Comparison of ENCODE assay signal across 20 cellular contexts in genomic region chr2:190435031-190435677, GRCh38. TPM values are rescaled to one million over a fixed set of nuclear protein-coding genes. Genes with fewer than 3 reads are reported as not detected.
DNase-seq lines count a peak whose midpoint lies in the region; ATAC-seq and FAIRE-seq lines count a peak whose summit lies in the region.
"Had no signal": no experiment of that assay in that cellular context is flagged by ENCODE, and none has a peak within 500 bp of the region (broad histone marks: within the 10 kb centered on the region; RNA-seq: fewer than 3 reads in every experiment).

No MANE protein-coding gene starts in this region.

- no peaks in the 10 kb centered on the region for H3K27me3 ChIP-seq in naive thymus-derived CD4-positive, alpha-beta T cell (ENCODE audit: control insufficient read depth in 2 of 2, insufficient read depth in 2 of 2, low read length in 2 of 2)
- H3K27me3 ChIP-seq in small intestine (ENCODE audit: control insufficient read depth in 2 of 2, insufficient read depth in 2 of 2, low read length in 2 of 2), result no peaks in the 10 kb centered on the region
- H3K27me3 ChIP-seq: hepatocyte, SJCRH30, upper lobe of left lung had no signal

- H3K4me1 ChIP-seq in naive thymus-derived CD4-positive, alpha-beta T cell (ENCODE audit: control insufficient read depth in 2 of 2, insufficient read depth in 2 of 2, low read length in 2 of 2), result peaks cover 10 to 31% of the 10 kb centered on the region in 2 donors
- peaks cover 2% of the 10 kb centered on the region in 2 donors for H3K4me1 ChIP-seq in small intestine (ENCODE audit: control insufficient read depth in 2 of 2, insufficient read depth in 1 of 2, low read depth in 1 of 2, low read length in 1 of 2)
- H3K4me1 ChIP-seq: SJCRH30 had no signal

- DNase-seq in T-helper 1 cell (no peak), KBM-7 (peak; percentile 68), SIG-M5 (lab: John Stamatoyannopoulos, UW) (peak; percentile 52), DMS114 treated with DMSO at 0.1 percent for 48 hours (lab: John Stamatoyannopoulos, UW; ENCODE audit: unreplicated experiment) (no peak), small intestine (no peak)
- DNase-seq in naive thymus-derived CD4-positive, alpha-beta T cell, result no peak
- no peak for DNase-seq in stimulated activated CD4-positive, alpha-beta T cell treated with anti-CD3 and anti-CD28 coated beads, Interleukin-2, amount 100 ng/mL, for 24 hours
- DNase-seq: activated CD8-positive, alpha-beta T cell treated with anti-CD3 and anti-CD28 coated beads, Interleukin-2, amount 10 ng/mL, durations not matched to agents 7 days and 5 days; amniotic stem cell; cerebellar nuclear complex; H9; kidney; NCI-H1105 treated with DMSO at 0.1 percent for 48 hours; SJCRH30; upper lobe of left lung had no signal

- H3K27ac Mint-ChIP-seq in T-helper 1 cell treated with Interleukin-12 subunit alpha and Interleukin-12 subunit beta and Interleukin-4 antibody, amounts not matched to agents 30 μg/mL and 1 μg/mL, for 36 hours, result no peak overlapping the region
- H3K27ac Mint-ChIP-seq in naive thymus-derived CD4-positive, alpha-beta T cell, result peak overlapping the region in 4 of 9 donors; percentile 25 to 68 (median 57)
- H3K27ac Mint-ChIP-seq: activated CD8-positive, alpha-beta T cell treated with anti-CD3 and anti-CD28 coated beads, Interleukin-2, amount 10 ng/mL, durations not matched to agents 7 days and 5 days; activated T-helper 1 cell treated with anti-CD3 and anti-CD28 coated beads, Interleukin-12 subunit alpha, Interleukin-12 subunit beta, Interleukin-2, Interleukin-4 antibody, amounts not matched to agents 30 ng/mL and 10 ng/mL and 1 ng/mL, durations not matched to agents 14 hours and 24 hours and 36 hours; memory B cell; stimulated activated naive CD8-positive, alpha-beta T cell treated with anti-CD3 and anti-CD28 coated beads, Interleukin-15, Interleukin-2, amounts not matched to agents 100 ng/mL and 50 ng/mL, for 24 hours had no signal

- H3K27me3 Mint-ChIP-seq in T-helper 1 cell treated with Interleukin-12 subunit alpha and Interleukin-12 subunit beta and Interleukin-4 antibody, amounts not matched to agents 30 μg/mL and 1 μg/mL, for 36 hours (ENCODE audit: low read depth), result no peaks in the 10 kb centered on the region
- H3K27me3 Mint-ChIP-seq in naive thymus-derived CD4-positive, alpha-beta T cell, result no peaks in the 10 kb centered on the region
- H3K27me3 Mint-ChIP-seq: memory B cell; stimulated activated naive CD8-positive, alpha-beta T cell treated with anti-CD3 and anti-CD28 coated beads, Interleukin-15, Interleukin-2, amounts not matched to agents 100 ng/mL and 50 ng/mL, for 24 hours had no signal

- in situ Hi-C loops in KBM-7 (cut with MboI; ENCODE audit: low pct_unique_long_range_greater_than_20kb, low sequenced_read_pairs), result no loop called here

- peaks cover 42% of the 10 kb centered on the region for H3K36me3 Mint-ChIP-seq in T-helper 1 cell treated with Interleukin-12 subunit alpha and Interleukin-12 subunit beta and Interleukin-4 antibody, amounts not matched to agents 30 μg/mL and 1 μg/mL, for 36 hours (ENCODE audit: low read depth)
- H3K36me3 Mint-ChIP-seq in naive thymus-derived CD4-positive, alpha-beta T cell, result peaks cover 6 to 62% (median 43%) of the 10 kb centered on the region in 5 donors

- peak; percentile 34 for ATAC-seq in naive thymus-derived CD4-positive, alpha-beta T cell
- ATAC-seq: activated CD8-positive, alpha-beta T cell treated with anti-CD3 and anti-CD28 coated beads, Interleukin-2, amount 10 ng/mL, durations not matched to agents 7 days and 5 days had no signal

- 80 to 93% (median 80%) methylated on average over 2 of the region's 2 CpGs for WGBS in small intestine, 3 donors

- CTCF ChIA-PET in naive thymus-derived CD4-positive, alpha-beta T cell (lab: Charles Lee), result no interaction called here

- peak overlapping the region; percentile 46 for H3K4me3 Mint-ChIP-seq in T-helper 1 cell treated with Interleukin-12 subunit alpha and Interleukin-12 subunit beta and Interleukin-4 antibody, amounts not matched to agents 30 μg/mL and 1 μg/mL, for 36 hours
- H3K4me3 Mint-ChIP-seq in naive thymus-derived CD4-positive, alpha-beta T cell, result peak overlapping the region in 5 of 10 donors; percentile 0 to 40 (median 6)
- H3K4me3 Mint-ChIP-seq: activated CD8-positive, alpha-beta T cell treated with anti-CD3 and anti-CD28 coated beads, Interleukin-2, amount 10 ng/mL, durations not matched to agents 7 days and 5 days; activated T-helper 1 cell treated with anti-CD3 and anti-CD28 coated beads, Interleukin-12 subunit alpha, Interleukin-12 subunit beta, Interleukin-2, Interleukin-4 antibody, amounts not matched to agents 30 ng/mL and 10 ng/mL and 1 ng/mL, durations not matched to agents 14 hours and 24 hours and 36 hours; H9; memory B cell; stimulated activated naive CD8-positive, alpha-beta T cell treated with anti-CD3 and anti-CD28 coated beads, Interleukin-15, Interleukin-2, amounts not matched to agents 100 ng/mL and 50 ng/mL, for 24 hours had no signal

- H3K27ac ChIP-seq in naive thymus-derived CD4-positive, alpha-beta T cell (ENCODE audit: low read depth, low read length), result no peak overlapping the region
- H3K27ac ChIP-seq in small intestine (ENCODE audit: low read depth in 1 of 2, low read length in 1 of 2), result no peak overlapping the region
- H3K27ac ChIP-seq: hepatocyte, SJCRH30, upper lobe of left lung had no signal

- intact Hi-C loops in naive thymus-derived CD4-positive, alpha-beta T cell (cut with micrococcal nuclease), result loop anchor here in 1 of 2 donors (1.0 kb wide), 1 partner anchor 10 kb away; no protein-coding TSS in a partner anchor

- no peak overlapping the region for H3K4me3 ChIP-seq in naive thymus-derived CD4-positive, alpha-beta T cell (ENCODE audit: low read length)
- H3K4me3 ChIP-seq in small intestine (ENCODE audit: low read depth in 1 of 2, low read length in 2 of 2), result no peak overlapping the region
- H3K4me3 ChIP-seq: hepatocyte, SJCRH30, upper lobe of left lung had no signal

- no peaks in the 10 kb centered on the region for H3K9me3 Mint-ChIP-seq in T-helper 1 cell treated with Interleukin-12 subunit alpha and Interleukin-12 subunit beta and Interleukin-4 antibody, amounts not matched to agents 30 μg/mL and 1 μg/mL, for 36 hours
- H3K9me3 Mint-ChIP-seq in naive thymus-derived CD4-positive, alpha-beta T cell, result no peaks in the 10 kb centered on the region
- H3K9me3 Mint-ChIP-seq: activated T-helper 1 cell treated with anti-CD3 and anti-CD28 coated beads, Interleukin-12 subunit alpha, Interleukin-12 subunit beta, Interleukin-2, Interleukin-4 antibody, amounts not matched to agents 30 ng/mL and 10 ng/mL and 1 ng/mL, durations not matched to agents 14 hours and 24 hours and 36 hours; memory B cell; stimulated activated naive CD8-positive, alpha-beta T cell treated with anti-CD3 and anti-CD28 coated beads, Interleukin-15, Interleukin-2, amounts not matched to agents 100 ng/mL and 50 ng/mL, for 24 hours had no signal

- H3K9me3 ChIP-seq in naive thymus-derived CD4-positive, alpha-beta T cell (ENCODE audit: control insufficient read depth in 2 of 3, low read length in 3 of 3), result no peaks in the 10 kb centered on the region
- H3K9me3 ChIP-seq in small intestine (ENCODE audit: control insufficient read depth, low read depth), result no peaks in the 10 kb centered on the region
- H3K9me3 ChIP-seq: SJCRH30, upper lobe of left lung had no signal

- peaks cover 5 to 25% (median 9%) of the 10 kb centered on the region in 3 experiments for H3K36me3 ChIP-seq in naive thymus-derived CD4-positive, alpha-beta T cell (ENCODE audit: control insufficient read depth in 2 of 3, insufficient read depth in 3 of 3, low read length in 3 of 3)
- peaks cover 2% of the 10 kb centered on the region in 2 donors for H3K36me3 ChIP-seq in small intestine (ENCODE audit: control insufficient read depth in 2 of 2, insufficient read depth in 2 of 2, low read length in 2 of 2)
- H3K36me3 ChIP-seq: SJCRH30 had no signal

- POLR2A ChIA-PET in naive thymus-derived CD4-positive, alpha-beta T cell (lab: Charles Lee), result no interaction called here

- H3K4me1 Mint-ChIP-seq in T-helper 1 cell treated with Interleukin-12 subunit alpha and Interleukin-12 subunit beta and Interleukin-4 antibody, amounts not matched to agents 30 μg/mL and 1 μg/mL, for 36 hours (ENCODE audit: low read depth), result peaks cover 38% of the 10 kb centered on the region
- H3K4me1 Mint-ChIP-seq in naive thymus-derived CD4-positive, alpha-beta T cell, result peaks cover 51 to 83% (median 77%) of the 10 kb centered on the region in 7 donors
- H3K4me1 Mint-ChIP-seq: H9 had no signal

- no peak for FAIRE-seq in small intestine (lab: Jason Lieb, UNC)
- FAIRE-seq: kidney had no signal

RNA-seq across cellular contexts. Expression of gene MFSD6, which starts 27.0 kb away (rescaled TPM):
- 10 to 100 TPM; 35.8 to 49.3 (median 44.7) TPM for total RNA-seq in naive thymus-derived CD4-positive, alpha-beta T cell
- polyA plus RNA-seq in naive thymus-derived CD4-positive, alpha-beta T cell, result 10 to 100 TPM; 16.5 to 19.7 TPM
- 10 to 100 TPM in 2 of 3 donors, 1 to 10 TPM in 1; 5.9 to 20.0 (median 10.3) TPM for polyA plus RNA-seq in small intestine

Comparison
In these comparisons a context has a peak if more than half of its experiments do, and no peak if none do; other contexts are left out.
1. DNase-seq: peak in KBM-7 (single experiment) and SIG-M5 (single experiment); none in T-helper 1 cell (0 of 5), naive thymus-derived CD4-positive, alpha-beta T cell (0 of 9), DMS114 treated with DMSO at 0.1 percent for 48 hours (single experiment), stimulated activated CD4-positive, alpha-beta T cell treated with anti-CD3 and anti-CD28 coated beads, Interleukin-2, amount 100 ng/mL, for 24 hours (0 of 2) and small intestine (single experiment).